ENCODE assay signal across 25 cellular contexts in the genomic region with DNA sequence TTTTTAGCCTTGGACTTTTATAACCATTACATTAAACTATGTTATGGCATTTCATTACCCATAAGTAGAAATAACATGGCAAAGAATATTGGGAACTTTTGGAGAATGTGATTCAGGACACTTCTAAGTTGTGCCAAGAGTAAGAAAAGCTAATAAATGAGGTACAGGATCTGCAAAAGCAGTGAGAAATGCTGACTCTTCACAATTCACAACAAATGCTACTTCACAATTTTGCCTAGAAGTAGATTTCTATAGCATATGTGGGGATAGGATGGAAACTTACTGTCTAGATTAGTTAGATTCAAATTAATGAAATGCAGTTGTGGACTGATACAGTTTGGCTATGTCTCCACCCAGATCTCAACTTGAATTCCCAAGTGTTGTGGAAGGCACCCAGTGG.
DNase-seq lines count a peak whose midpoint lies in the region; ATAC-seq, FAIRE-seq and TF ChIP-seq lines count a peak whose summit lies in the region.
"Had no signal": no experiment of that assay in that cellular context is flagged by ENCODE, and none has a peak within 500 bp of the region (broad histone marks: within the 10 kb centered on the region; RNA-seq: fewer than 3 reads in every experiment).

No MANE protein-coding gene starts in this region.

- TF ChIP-seq CTCF in HepG2 (CRISPR knock-in tag; IDR thresholded peaks at IDR 0.05) (no peak), right lobe of liver (IDR thresholded peaks at IDR 0.05) (no peak), IMR-90 (conservative IDR thresholded peaks at IDR 0.05; ENCODE audit: low read depth, low read length) (no peak), H1 (IDR thresholded peaks at IDR 0.05; ENCODE audit: control extremely low read depth in 1 of 3, insufficient read depth in 1 of 3, low read depth in 1 of 3, low read length in 3 of 3) (no peak), CD14-positive monocyte (IDR thresholded peaks at IDR 0.05) (no peak)

- TF ChIP-seq EP300 in HepG2 (IDR thresholded peaks at IDR 0.05; ENCODE audit: low read depth in 2 of 2, low read length in 2 of 2), result no peak
- no peak for TF ChIP-seq EP300 in HepG2 (CRISPR knock-in tag; IDR thresholded peaks at IDR 0.05; ENCODE audit: borderline replicate concordance)
- no peak for TF ChIP-seq EP300 in H1 (IDR thresholded peaks at IDR 0.05; ENCODE audit: borderline replicate concordance in 1 of 2, low read depth in 2 of 2, low read length in 2 of 2)

- CTCF ChIA-PET in HepG2 (lab: Yijun Ruan, JAX; ENCODE audit: low intra/inter-chr PET ratio, low total read pairs), result no interaction called here
- CTCF ChIA-PET in IMR-90 (lab: Yijun Ruan, JAX), result no interaction called here
- CTCF ChIA-PET in H1 (lab: Charles Lee; ENCODE audit: partially characterized antibody), result no interaction called here

- no peak overlapping the region for H2BK120ac ChIP-seq in IMR-90 (ENCODE audit: low read depth, low read length)
- no peak overlapping the region for H2BK120ac ChIP-seq in H1 (replicated peaks; ENCODE audit: low read depth, low read length)

- H3K36me3 Mint-ChIP-seq in CD14-positive monocyte, result no peaks in the 10 kb centered on the region
- H3K36me3 Mint-ChIP-seq: CD4-positive, alpha-beta memory T cell; CD4-positive, CD25-positive, alpha-beta regulatory T cell; CD8-positive, alpha-beta memory T cell had no signal

- H4K8ac ChIP-seq in IMR-90 (ENCODE audit: low read depth in 2 of 2, low read length in 2 of 2) (no peak overlapping the region), H1 (ENCODE audit: extremely low read depth, insufficient read depth, low read length) (no peak overlapping the region)

- H3K4me1 ChIP-seq in HepG2 (ENCODE audit: insufficient read depth, low read length) (no peaks in the 10 kb centered on the region), right lobe of liver (no peaks in the 10 kb centered on the region), IMR-90 (ENCODE audit: control insufficient read depth, insufficient read depth, low read length) (no peaks in the 10 kb centered on the region), H1 (replicated peaks in 1 of 4; ENCODE audit: control insufficient read depth in 3 of 4, insufficient read depth in 4 of 4, low read length in 3 of 4) (0 out of 7 replicates have a peak, but pooled peaks cover 0 to 3% (median 0%) of the 10 kb centered on the region in 4 experiments)

- no peak overlapping the region for H3K27ac ChIP-seq in HepG2 (ENCODE audit: extremely low read length, insufficient read depth, low read length)
- no peak overlapping the region for H3K27ac ChIP-seq in right lobe of liver
- H3K27ac ChIP-seq in IMR-90 (ENCODE audit: insufficient read depth, low read length), result no peak overlapping the region
- no peak overlapping the region; the same call in 1 of the 2 replicates for H3K27ac ChIP-seq in H1 (ENCODE audit: low read depth, low read length)
- H3K27ac ChIP-seq: 22Rv1; BLaER1 treated with 17β-estradiol and CSF1 and Interleukin-3, amounts not matched to agents 10 nM and 100 nM; C4-2B had no signal

- no peak for TF ChIP-seq RAD21 in HepG2 (CRISPR knock-in tag; IDR thresholded peaks at IDR 0.05)
- TF ChIP-seq RAD21 in IMR-90 (IDR thresholded peaks at IDR 0.05; ENCODE audit: low read length), result no peak
- TF ChIP-seq RAD21 in H1 (IDR thresholded peaks at IDR 0.05 in 1 of 2, conservative IDR thresholded peaks at IDR 0.05 in 1 of 2; ENCODE audit: low read depth in 2 of 2, low read length in 2 of 2), result no peak

- H3K9ac ChIP-seq in HepG2 (ENCODE audit: insufficient read depth, low read depth, low read length) (no peak overlapping the region), IMR-90 (ENCODE audit: low read depth, low read length) (no peak overlapping the region), H1 (replicated peaks in 1 of 4; ENCODE audit: extremely low read depth in 1 of 4, low read depth in 3 of 4, low read length in 3 of 4) (no peak overlapping the region)
- H3K9ac ChIP-seq: BLaER1 treated with 17β-estradiol and CSF1 and Interleukin-3, amounts not matched to agents 10 nM and 100 nM had no signal

- BruUV-seq in HepG2 (replicated peaks; lab: Mats Ljungman, UMichigan) (no TSS peak), IMR-90 (replicated peaks; lab: Mats Ljungman, UMichigan) (no TSS peak)

- H3K9me3 Mint-ChIP-seq in CD14-positive monocyte, result peaks cover 0 to 10% (median under 1%) of the 10 kb centered on the region in 7 donors
- H3K9me3 Mint-ChIP-seq: CD8-positive, alpha-beta memory T cell had no signal

- H3K23me2 ChIP-seq in H1 (ENCODE audit: low read depth, low read length), result no peaks in the 10 kb centered on the region

- ATAC-seq in HepG2 (no peak), right lobe of liver (no peak), IMR-90 (ENCODE audit: low read depth) (no peak)

- H3K27me3 Mint-ChIP-seq in CD14-positive monocyte (ENCODE audit: low read depth in 3 of 3), result peaks cover 0 to 2% (median 0%) of the 10 kb centered on the region in 3 donors
- H3K27me3 Mint-ChIP-seq: CD4-positive, CD25-positive, alpha-beta regulatory T cell had no signal

- no peak overlapping the region for H3K27ac Mint-ChIP-seq in CD14-positive monocyte
- H3K27ac Mint-ChIP-seq: B cell; CD4-positive, alpha-beta memory T cell; CD4-positive, CD25-positive, alpha-beta regulatory T cell; CD8-positive, alpha-beta memory T cell had no signal

- no peak for TF ChIP-seq POLR2A in HepG2 (IDR thresholded peaks at IDR 0.05; ENCODE audit: insufficient read depth in 1 of 2, low read depth in 2 of 2, low read length in 2 of 2)
- no peak for TF ChIP-seq POLR2A in right lobe of liver (IDR thresholded peaks at IDR 0.05)
- no peak for TF ChIP-seq POLR2A in IMR-90 (IDR thresholded peaks at IDR 0.05; ENCODE audit: low read depth, low read length)
- TF ChIP-seq POLR2A in H1 (IDR thresholded peaks at IDR 0.05; ENCODE audit: control extremely low read depth in 1 of 2, low read depth in 2 of 2, low read length in 2 of 2), result no peak

- POLR2A ChIA-PET in HepG2 (lab: Yijun Ruan, JAX) (no interaction called here), IMR-90 (lab: Charles Lee; ENCODE audit: unreplicated experiment) (no interaction called here), H1 (lab: Charles Lee; ENCODE audit: partially characterized antibody) (no interaction called here)

- no peak overlapping the region for H3K4me3 Mint-ChIP-seq in CD14-positive monocyte
- H3K4me3 Mint-ChIP-seq: B cell; CD4-positive, alpha-beta memory T cell; CD4-positive, CD25-positive, alpha-beta regulatory T cell; CD8-positive, alpha-beta memory T cell had no signal

- H3K23ac ChIP-seq in IMR-90 (ENCODE audit: low read depth, low read length), result no peak overlapping the region
- no peak overlapping the region for H3K23ac ChIP-seq in H1 (ENCODE audit: insufficient read length)

- no peak for DNase-seq in HepG2 (ENCODE audit: low spot score)
- DNase-seq in right lobe of liver, result no peak
- DNase-seq in IMR-90, result no peak
- no peak for DNase-seq in H1 (ENCODE audit: low read depth in 1 of 2, low spot score in 2 of 2)
- DNase-seq in CD14-positive monocyte (ENCODE audit: low spot score), result no peak
- no peak for DNase-seq in SIG-M5 treated with dmso at 0.1 percent for 504 hours (lab: John Stamatoyannopoulos, UW; ENCODE audit: unreplicated experiment)
- DNase-seq: AML-193; CD4-positive, alpha-beta memory T cell; CD4-positive, CD25-positive, alpha-beta regulatory T cell; CD8-positive, alpha-beta memory T cell; COR-L47; DMS 273 treated with DMSO at 0.1 percent for 48 hours; DMS153; DMS53; DMS79; DND-41; EL; GDM1 had no signal

- H3K79me2 ChIP-seq in HepG2 (ENCODE audit: insufficient read depth, low read length), result no peaks in the 10 kb centered on the region
- H3K79me2 ChIP-seq in H1 (ENCODE audit: control insufficient read depth in 1 of 2, insufficient read depth in 2 of 2, low read length in 2 of 2), result no peaks in the 10 kb centered on the region

- H3K9me3 ChIP-seq in HepG2 (ENCODE audit: low read length), result no peaks in the 10 kb centered on the region
- H3K9me3 ChIP-seq in right lobe of liver, result no peaks in the 10 kb centered on the region
- H3K9me3 ChIP-seq in IMR-90 (ENCODE audit: control insufficient read depth, insufficient read depth, low read length), result no peaks in the 10 kb centered on the region; the same call in 1 of the 2 replicates
- peaks cover 2 to 13% of the 10 kb centered on the region in 2 experiments; a peak in 2 of 4 replicates for H3K9me3 ChIP-seq in H1 (ENCODE audit: insufficient read depth in 2 of 2, low read depth in 1 of 2, low read length in 1 of 2)

- no peak overlapping the region for H2AFZ ChIP-seq in HepG2 (ENCODE audit: low read length)
- H2AFZ ChIP-seq in IMR-90 (replicated peaks; ENCODE audit: low read length, poor library complexity), result no peak overlapping the region
- peak overlapping the region; percentile 58; the same call in 1 of the 2 replicates for H2AFZ ChIP-seq in H1 (ENCODE audit: low read length)

- H4K5ac ChIP-seq in IMR-90 (ENCODE audit: low read depth, low read length) (no peak overlapping the region), H1 (ENCODE audit: insufficient read length, low read depth, low read length) (no peak overlapping the region)

- H2BK15ac ChIP-seq in IMR-90 (ENCODE audit: low read depth, low read length) (no peak overlapping the region), H1 (ENCODE audit: low read length) (no peak overlapping the region)

- H3K79me1 ChIP-seq in IMR-90 (ENCODE audit: low read depth in 1 of 2, low read length in 2 of 2), result no peaks in the 10 kb centered on the region
- no peaks in the 10 kb centered on the region for H3K79me1 ChIP-seq in H1 (ENCODE audit: low read depth, low read length)

- H2BK20ac ChIP-seq in IMR-90 (ENCODE audit: low read depth, low read length) (no peak overlapping the region), H1 (ENCODE audit: low read length) (no peak overlapping the region)

- intact Hi-C loops in HepG2 (cut with micrococcal nuclease; ENCODE audit: unreplicated experiment), result no loop called here
- intact Hi-C loops in right lobe of liver (cut with DNase I), result no loop called here
- intact Hi-C loops in IMR-90 (cut with micrococcal nuclease), result no loop called here
- intact Hi-C loops in CD14-positive monocyte (cut with micrococcal nuclease), result no loop called here

- H4K20me1 ChIP-seq in HepG2 (ENCODE audit: insufficient read depth, low read length) (no peaks in the 10 kb centered on the region), IMR-90 (ENCODE audit: insufficient read depth, low read length) (no peaks in the 10 kb centered on the region), H1 (replicated peaks in 1 of 2; ENCODE audit: control insufficient read depth in 1 of 2, insufficient read depth in 2 of 2, low read length in 2 of 2) (no peaks in the 10 kb centered on the region)
- H4K20me1 ChIP-seq: BLaER1 treated with 17β-estradiol and CSF1 and Interleukin-3, amounts not matched to agents 10 nM and 100 nM had no signal

- no peak overlapping the region for H3K4me3 ChIP-seq in HepG2 (replicated peaks in 1 of 3; ENCODE audit: insufficient read depth in 1 of 3, low read depth in 2 of 3, low read length in 3 of 3)
- H3K4me3 ChIP-seq in right lobe of liver, result no peak overlapping the region
- no peak overlapping the region for H3K4me3 ChIP-seq in IMR-90 (ENCODE audit: insufficient read depth, low read depth, low read length)
- no peak overlapping the region for H3K4me3 ChIP-seq in H1 (ENCODE audit: extremely low read depth in 1 of 4, insufficient read depth in 2 of 4, low read depth in 3 of 4, low read length in 4 of 4)
- H3K4me3 ChIP-seq: BLaER1 treated with 17β-estradiol and CSF1 and Interleukin-3, amounts not matched to agents 10 nM and 100 nM; GM12878 had no signal

- H3K56ac ChIP-seq in IMR-90 (ENCODE audit: extremely low read depth, insufficient read depth, low read length), result no peak overlapping the region
- H3K56ac ChIP-seq in H1 (replicated peaks; ENCODE audit: insufficient read length, low read depth, low read length), result no peak overlapping the region

- no peaks in the 10 kb centered on the region for H3K4me1 Mint-ChIP-seq in CD14-positive monocyte
- H3K4me1 Mint-ChIP-seq: B cell; CD4-positive, alpha-beta memory T cell; CD4-positive, CD25-positive, alpha-beta regulatory T cell; CD8-positive, alpha-beta memory T cell had no signal

- H3K18ac ChIP-seq in IMR-90 (ENCODE audit: low read depth, low read length) (no peak overlapping the region), H1 (ENCODE audit: extremely low read depth, low read length) (no peak overlapping the region)

- no peak overlapping the region for H2AK5ac ChIP-seq in IMR-90 (ENCODE audit: low read depth, low read length)
- no peak overlapping the region for H2AK5ac ChIP-seq in H1 (ENCODE audit: low read depth, low read length)

- H3K36me3 ChIP-seq in HepG2 (replicated peaks in 1 of 2; ENCODE audit: control insufficient read depth in 1 of 2, insufficient read depth in 2 of 2, low read length in 2 of 2) (no peaks in the 10 kb centered on the region), right lobe of liver (no peaks in the 10 kb centered on the region), IMR-90 (ENCODE audit: control insufficient read depth, insufficient read depth, low read length) (no peaks in the 10 kb centered on the region), H1 (ENCODE audit: control insufficient read depth in 2 of 4, insufficient read depth in 4 of 4, low read length in 3 of 4) (no peaks in the 10 kb centered on the region)
- H3K36me3 ChIP-seq: BLaER1 treated with 17β-estradiol and CSF1 and Interleukin-3, amounts not matched to agents 10 nM and 100 nM had no signal

- no peaks in the 10 kb centered on the region for H3K27me3 ChIP-seq in HepG2 (ENCODE audit: control insufficient read depth in 1 of 2, insufficient read depth in 2 of 2, low read length in 2 of 2)
- H3K27me3 ChIP-seq in right lobe of liver, result no peaks in the 10 kb centered on the region
- no peaks in the 10 kb centered on the region for H3K27me3 ChIP-seq in IMR-90 (ENCODE audit: control insufficient read depth, insufficient read depth, low read length)
- no peaks in the 10 kb centered on the region for H3K27me3 ChIP-seq in H1 (replicated peaks in 1 of 4; ENCODE audit: control insufficient read depth in 3 of 4, extremely low read depth in 1 of 4, insufficient read depth in 3 of 4, low read length in 3 of 4)
- H3K27me3 ChIP-seq: BLaER1 treated with 17β-estradiol and CSF1 and Interleukin-3, amounts not matched to agents 10 nM and 100 nM had no signal

- H3K14ac ChIP-seq in IMR-90 (replicated peaks; ENCODE audit: low read depth, low read length) (no peak overlapping the region), H1 (ENCODE audit: insufficient read length) (no peak overlapping the region)

- H3K4me2 ChIP-seq in HepG2 (ENCODE audit: low read depth, low read length) (no peak overlapping the region), IMR-90 (ENCODE audit: low read depth, low read length) (no peak overlapping the region), H1 (ENCODE audit: insufficient read depth in 1 of 2, low read depth in 2 of 2, low read length in 2 of 2) (no peak overlapping the region)
- H3K4me2 ChIP-seq: BLaER1 treated with 17β-estradiol and CSF1 and Interleukin-3, amounts not matched to agents 10 nM and 100 nM had no signal

- no peak overlapping the region for H2BK12ac ChIP-seq in H1 (ENCODE audit: low read depth, low read length)

- FAIRE-seq in HepG2 (lab: Jason Lieb, UNC) (no peak), H1 (lab: Jason Lieb, UNC) (no peak)
- FAIRE-seq: GM12878, GM12892, GM18507 had no signal

- in situ Hi-C loops in HepG2 (cut with HindIII; ENCODE audit: extremely low pct_ligation_motif_present, low pct_unique_long_range_greater_than_20kb) (no loop called here), IMR-90 (cut with MboI; ENCODE audit: low sequenced_read_pairs) (no loop called here)

- dilution Hi-C loops in IMR-90 (cut with HindIII; ENCODE audit: low sequenced_read_pairs, unreplicated experiment), result no loop called here

- H2AK9ac ChIP-seq in IMR-90 (replicated peaks; ENCODE audit: low read depth, low read length, poor library complexity), result no peak overlapping the region

- H2BK5ac ChIP-seq in IMR-90 (ENCODE audit: low read depth, low read length, poor library complexity, severe bottlenecking), result no peak overlapping the region
- no peak overlapping the region for H2BK5ac ChIP-seq in H1 (ENCODE audit: low read depth, low read length)

- no peak overlapping the region for H4K91ac ChIP-seq in IMR-90 (ENCODE audit: insufficient read depth, low read depth, low read length)
- H4K91ac ChIP-seq in H1 (replicated peaks; ENCODE audit: insufficient read length, low read length), result no peak overlapping the region

- H3K4ac ChIP-seq in IMR-90 (ENCODE audit: low read depth, low read length) (no peak overlapping the region), H1 (replicated peaks; ENCODE audit: insufficient read length, low read depth, low read length) (no peak overlapping the region)

- H3K9me1 ChIP-seq in IMR-90 (ENCODE audit: insufficient read depth, low read length), result no peaks in the 10 kb centered on the region

Comparison
In these comparisons a context has a peak if more than half of its experiments do, and no peak if none do; other contexts are left out.
1. Of the 41 proteins assayed by ChIP-seq in both HepG2 and H1: peak only in HepG2: MAFK; only in H1: none; in both: none; in neither: 40.